ENCODE assay signal across 1 cellular context in genomic region chr20:60206259-60206658, GRCh38.
TF ChIP-seq lines count a peak whose summit lies in the region.

No MANE protein-coding gene starts in this region.

TF ChIP-seq in Ishikawa, 13 proteins besides CTCF, POLR2A, EP300 and RAD21 (continued from another document):
- TF ChIP-seq, protein P1, sequence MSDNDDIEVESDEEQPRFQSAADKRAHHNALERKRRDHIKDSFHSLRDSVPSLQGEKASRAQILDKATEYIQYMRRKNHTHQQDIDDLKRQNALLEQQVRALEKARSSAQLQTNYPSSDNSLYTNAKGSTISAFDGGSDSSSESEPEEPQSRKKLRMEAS (IDR thresholded peaks at IDR 0.05) = no peak
- no peak for TF ChIP-seq FOXM1 (IDR thresholded peaks at IDR 0.05; ENCODE audit: borderline replicate concordance, low read depth)
